9 cellular contexts compared by ENCODE assay signal in genomic region chr5:144189800-144190429, GRCh38. TPM values are rescaled to one million over a fixed set of nuclear protein-coding genes. Genes with fewer than 3 reads are reported as not detected.
DNase-seq lines count a peak whose midpoint lies in the region; ATAC-seq and TF ChIP-seq lines count a peak whose summit lies in the region.
"Had no signal": no experiment of that assay in that cellular context is flagged by ENCODE, and none has a peak within 500 bp of the region (broad histone marks: within the 10 kb centered on the region; RNA-seq: fewer than 3 reads in every experiment).

No MANE protein-coding gene starts in this region.

- DNase-seq in GM12865 (ENCODE audit: low read depth) (peak; percentile 85), SK-N-SH (peak; percentile 9), iPS-NIHi7 (ENCODE audit: extremely low spot score) (no peak), NCI-H446 (lab: John Stamatoyannopoulos, UW) (no peak)
- peak; percentile 79 for DNase-seq in activated naive CD4-positive, alpha-beta T cell treated with anti-CD3 and anti-CD28 coated beads, Interleukin-2, amount 10 ng/mL, durations not matched to agents 7 days and 5 days
- peak; percentile 37 to 86 (median 72) for DNase-seq in naive thymus-derived CD8-positive, alpha-beta T cell

- peaks cover 5 to 17% of the 10 kb centered on the region in 2 experiments; a peak in 3 of 4 replicates for H3K4me1 ChIP-seq in SK-N-SH (ENCODE audit: control insufficient read depth in 1 of 2, insufficient read depth in 2 of 2, low read depth in 1 of 2, low read length in 1 of 2)

- no peaks in the 10 kb centered on the region for H3K27me3 ChIP-seq in SK-N-SH (ENCODE audit: insufficient read depth)

- no peaks in the 10 kb centered on the region for H3K9me2 ChIP-seq in SK-N-SH

- WGBS in SK-N-SH (ENCODE audit: low lambda C conversion rate) = 12% methylated on average over 10 of the region's 10 CpGs

- ATAC-seq in HG02981 (IDR thresholded peaks at IDR 0.05; ENCODE audit: unreplicated experiment) (peak; percentile 26), GM18519 (IDR thresholded peaks at IDR 0.05; ENCODE audit: low FRiP score, unreplicated experiment) (no peak)
- peak; percentile 71 to 83 for ATAC-seq in naive thymus-derived CD8-positive, alpha-beta T cell

- no peak overlapping the region for H3K9ac ChIP-seq in SK-N-SH

- H3K27ac ChIP-seq in SK-N-SH (ENCODE audit: low read depth in 2 of 2, low read length in 1 of 2) = peak overlapping the region; percentile 44 to 62; a peak in 2 of 4 replicates

- CTCF ChIA-PET in SK-N-SH (lab: Yijun Ruan, JAX) = interaction anchor here (3.9 kb wide), 1 partner anchor 14 kb away, joined by 23 read pairs; no protein-coding TSS in a partner anchor
- CTCF ChIA-PET in activated naive CD4-positive, alpha-beta T cell treated with anti-CD3 and anti-CD28 coated beads, Interleukin-2, amount 10 ng/mL, durations not matched to agents 7 days and 5 days (lab: Charles Lee) = interaction anchor here (1.0 to 1.4 kb wide), 3 partner anchors 8 to 1187 kb away, joined by 3 read pairs; no protein-coding TSS in a partner anchor

- H3K27ac Mint-ChIP-seq in activated naive CD4-positive, alpha-beta T cell treated with anti-CD3 and anti-CD28 coated beads, Interleukin-2, amount 10 ng/mL, durations not matched to agents 7 days and 5 days = peak overlapping the region; percentile 92
- H3K27ac Mint-ChIP-seq in naive thymus-derived CD8-positive, alpha-beta T cell = peak overlapping the region in 8 of 10 donors; percentile 85 to 99 (median 94)

- H3F3A ChIP-seq in SK-N-SH (replicated peaks; ENCODE audit: insufficient read depth) = peaks cover 28% of the 10 kb centered on the region

- POLR2A ChIA-PET in SK-N-SH (lab: Yijun Ruan, JAX) = no interaction called here
- POLR2A ChIA-PET in naive thymus-derived CD8-positive, alpha-beta T cell (lab: Charles Lee) = interaction anchor here (0.7 to 5.3 kb wide), 3 partner anchors 20 to 1187 kb away, joined by 3 to 37 read pairs (median 34); partner anchors contain the start of genes KCTD16, NR3C1 and YIPF5

- H3K27me3 Mint-ChIP-seq in activated naive CD4-positive, alpha-beta T cell treated with anti-CD3 and anti-CD28 coated beads, Interleukin-2, amount 10 ng/mL, durations not matched to agents 7 days and 5 days = no peaks in the 10 kb centered on the region
- H3K27me3 Mint-ChIP-seq in naive thymus-derived CD8-positive, alpha-beta T cell = no peaks in the 10 kb centered on the region

- TF ChIP-seq EP300 in SK-N-SH (IDR thresholded peaks at IDR 0.05; ENCODE audit: borderline replicate concordance in 1 of 2, low read depth in 1 of 2, low read length in 1 of 2) = peak; percentile 48 to 70; a peak in 2 of 4 replicates

- H2AFZ ChIP-seq in SK-N-SH (ENCODE audit: low read depth) = no peak overlapping the region

- H3K36me3 Mint-ChIP-seq in activated naive CD4-positive, alpha-beta T cell treated with anti-CD3 and anti-CD28 coated beads, Interleukin-2, amount 10 ng/mL, durations not matched to agents 7 days and 5 days = no peaks in the 10 kb centered on the region
- no peaks in the 10 kb centered on the region for H3K36me3 Mint-ChIP-seq in naive thymus-derived CD8-positive, alpha-beta T cell

- H3K4me3 Mint-ChIP-seq in activated naive CD4-positive, alpha-beta T cell treated with anti-CD3 and anti-CD28 coated beads, Interleukin-2, amount 10 ng/mL, durations not matched to agents 7 days and 5 days = peak overlapping the region; percentile 49
- H3K4me3 Mint-ChIP-seq in naive thymus-derived CD8-positive, alpha-beta T cell = peak overlapping the region in 9 of 10 donors; percentile 38 to 84 (median 76)
- H3K4me3 Mint-ChIP-seq: neural crest cell had no signal

- no peak for TF ChIP-seq RAD21 in SK-N-SH (IDR thresholded peaks at IDR 0.05; ENCODE audit: low read length)

- H3K4me2 ChIP-seq in SK-N-SH = 0 out of 2 replicates have a peak overlapping the region, but pooled peaks have one; percentile 9

- no peaks in the 10 kb centered on the region for H3K9me3 Mint-ChIP-seq in activated naive CD4-positive, alpha-beta T cell treated with anti-CD3 and anti-CD28 coated beads, Interleukin-2, amount 10 ng/mL, durations not matched to agents 7 days and 5 days
- no peaks in the 10 kb centered on the region for H3K9me3 Mint-ChIP-seq in naive thymus-derived CD8-positive, alpha-beta T cell
- H3K9me3 Mint-ChIP-seq: neural crest cell had no signal

- no peaks in the 10 kb centered on the region for H4K20me1 ChIP-seq in SK-N-SH (ENCODE audit: insufficient read depth)

- no peak for TF ChIP-seq CTCF in GM12865 (IDR thresholded peaks at IDR 0.05; ENCODE audit: insufficient read depth, low read depth, low read length, missing control alignments)
- TF ChIP-seq CTCF in SK-N-SH (IDR thresholded peaks at IDR 0.05) = no peak

- H3K4me3 ChIP-seq in GM12865 (ENCODE audit: low read depth, low read length) = no peak overlapping the region; the same call in 1 of the 2 replicates
- H3K4me3 ChIP-seq in SK-N-SH (ENCODE audit: low read depth in 2 of 2, low read length in 1 of 2) = no peak overlapping the region

- no peaks in the 10 kb centered on the region for H3K79me2 ChIP-seq in SK-N-SH (ENCODE audit: insufficient read depth)

- H3K4me1 Mint-ChIP-seq in activated naive CD4-positive, alpha-beta T cell treated with anti-CD3 and anti-CD28 coated beads, Interleukin-2, amount 10 ng/mL, durations not matched to agents 7 days and 5 days = peaks cover 10% of the 10 kb centered on the region
- peaks cover 26 to 58% (median 51%) of the 10 kb centered on the region in 4 donors for H3K4me1 Mint-ChIP-seq in naive thymus-derived CD8-positive, alpha-beta T cell
- H3K4me1 Mint-ChIP-seq: neural crest cell had no signal

- H3K9me3 ChIP-seq in SK-N-SH = no peaks in the 10 kb centered on the region

- no peaks in the 10 kb centered on the region for H3K36me3 ChIP-seq in SK-N-SH (replicated peaks in 1 of 2; ENCODE audit: control insufficient read depth in 1 of 2, insufficient read depth in 2 of 2, low read length in 1 of 2)

TF ChIP-seq in SK-N-SH, 30 proteins besides CTCF, POLR2A, EP300 and RAD21 (continues in another document):
- TF ChIP-seq YY1 (IDR thresholded peaks at IDR 0.05; ENCODE audit: low read depth) = no peak
- TF ChIP-seq, protein P1, sequence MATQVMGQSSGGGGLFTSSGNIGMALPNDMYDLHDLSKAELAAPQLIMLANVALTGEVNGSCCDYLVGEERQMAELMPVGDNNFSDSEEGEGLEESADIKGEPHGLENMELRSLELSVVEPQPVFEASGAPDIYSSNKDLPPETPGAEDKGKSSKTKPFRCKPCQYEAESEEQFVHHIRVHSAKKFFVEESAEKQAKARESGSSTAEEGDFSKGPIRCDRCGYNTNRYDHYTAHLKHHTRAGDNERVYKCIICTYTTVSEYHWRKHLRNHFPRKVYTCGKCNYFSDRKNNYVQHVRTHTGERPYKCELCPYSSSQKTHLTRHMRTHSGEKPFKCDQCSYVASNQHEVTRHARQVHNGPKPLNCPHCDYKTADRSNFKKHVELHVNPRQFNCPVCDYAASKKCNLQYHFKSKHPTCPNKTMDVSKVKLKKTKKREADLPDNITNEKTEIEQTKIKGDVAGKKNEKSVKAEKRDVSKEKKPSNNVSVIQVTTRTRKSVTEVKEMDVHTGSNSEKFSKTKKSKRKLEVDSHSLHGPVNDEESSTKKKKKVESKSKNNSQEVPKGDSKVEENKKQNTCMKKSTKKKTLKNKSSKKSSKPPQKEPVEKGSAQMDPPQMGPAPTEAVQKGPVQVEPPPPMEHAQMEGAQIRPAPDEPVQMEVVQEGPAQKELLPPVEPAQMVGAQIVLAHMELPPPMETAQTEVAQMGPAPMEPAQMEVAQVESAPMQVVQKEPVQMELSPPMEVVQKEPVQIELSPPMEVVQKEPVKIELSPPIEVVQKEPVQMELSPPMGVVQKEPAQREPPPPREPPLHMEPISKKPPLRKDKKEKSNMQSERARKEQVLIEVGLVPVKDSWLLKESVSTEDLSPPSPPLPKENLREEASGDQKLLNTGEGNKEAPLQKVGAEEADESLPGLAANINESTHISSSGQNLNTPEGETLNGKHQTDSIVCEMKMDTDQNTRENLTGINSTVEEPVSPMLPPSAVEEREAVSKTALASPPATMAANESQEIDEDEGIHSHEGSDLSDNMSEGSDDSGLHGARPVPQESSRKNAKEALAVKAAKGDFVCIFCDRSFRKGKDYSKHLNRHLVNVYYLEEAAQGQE (IDR thresholded peaks at IDR 0.05; ENCODE audit: low read depth, low read length) = no peak
- TF ChIP-seq TEAD4 (IDR thresholded peaks at IDR 0.05; ENCODE audit: borderline replicate concordance, insufficient read depth) = peak; percentile 65; the same call in 1 of the 2 replicates
- TF ChIP-seq, protein P2, sequence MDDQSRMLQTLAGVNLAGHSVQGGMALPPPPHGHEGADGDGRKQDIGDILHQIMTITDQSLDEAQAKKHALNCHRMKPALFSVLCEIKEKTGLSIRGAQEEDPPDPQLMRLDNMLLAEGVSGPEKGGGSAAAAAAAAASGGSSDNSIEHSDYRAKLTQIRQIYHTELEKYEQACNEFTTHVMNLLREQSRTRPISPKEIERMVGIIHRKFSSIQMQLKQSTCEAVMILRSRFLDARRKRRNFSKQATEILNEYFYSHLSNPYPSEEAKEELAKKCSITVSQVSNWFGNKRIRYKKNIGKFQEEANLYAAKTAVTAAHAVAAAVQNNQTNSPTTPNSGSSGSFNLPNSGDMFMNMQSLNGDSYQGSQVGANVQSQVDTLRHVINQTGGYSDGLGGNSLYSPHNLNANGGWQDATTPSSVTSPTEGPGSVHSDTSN (IDR thresholded peaks at IDR 0.05) = peak; percentile 51
- peak; percentile 59; the same call in 1 of the 2 replicates for TF ChIP-seq FOSL2 (IDR thresholded peaks at IDR 0.05; ENCODE audit: borderline replicate concordance, low read depth)
- TF ChIP-seq USF2 (IDR thresholded peaks at IDR 0.05; ENCODE audit: borderline replicate concordance, low read depth, low read length) = no peak
- TF ChIP-seq POLR2AphosphoS5 (IDR thresholded peaks at IDR 0.05; ENCODE audit: low read depth, low read length) = 0 out of 2 replicates have a peak, but pooled peaks have one; percentile 45

RNA-seq across cellular contexts. Expression of gene KCTD16, which starts 19.2 kb away (rescaled TPM):
- 0.03 and 0.08 TPM in 2 replicates for polyA plus RNA-seq in SK-N-SH (2012; rRNA removed)
- polyA plus RNA-seq in SK-N-SH (2012; cell fraction: cytosol; rRNA removed) = 0.05 and 0.08 TPM in 2 replicates
- polyA plus RNA-seq in SK-N-SH (2012; cell fraction: nucleus; rRNA removed) = 0.06 and 0.11 TPM in 2 replicates
- total RNA-seq in naive thymus-derived CD8-positive, alpha-beta T cell = under 1 TPM; 0.13 to 0.27 TPM
- not detected for polyA plus RNA-seq in naive thymus-derived CD8-positive, alpha-beta T cell

RNA-seq across cellular contexts. Expression of gene YIPF5, which starts 19.5 kb away (rescaled TPM):
- 36.2 and 61.1 TPM in 2 replicates for polyA plus RNA-seq in SK-N-SH (2012; rRNA removed)
- 40.3 and 50.0 TPM in 2 replicates for polyA plus RNA-seq in SK-N-SH (2012; cell fraction: cytosol; rRNA removed)
- polyA plus RNA-seq in SK-N-SH (2012; cell fraction: nucleus; rRNA removed) = 14.7 and 32.1 TPM in 2 replicates
- total RNA-seq in naive thymus-derived CD8-positive, alpha-beta T cell = 10 to 100 TPM; 37.1 to 39.3 TPM
- 10 to 100 TPM; 53.4 to 62.2 (median 55.5) TPM for polyA plus RNA-seq in naive thymus-derived CD8-positive, alpha-beta T cell

Comparison
In these comparisons a context has a peak if more than half of its experiments do, and no peak if none do; other contexts are left out.
1. DNase-seq: peak in GM12865 (single experiment), SK-N-SH (single experiment), activated naive CD4-positive, alpha-beta T cell treated with anti-CD3 and anti-CD28 coated beads, Interleukin-2, amount 10 ng/mL, durations not matched to agents 7 days and 5 days (single experiment) and naive thymus-derived CD8-positive, alpha-beta T cell (10 of 10); none in iPS-NIHi7 (single experiment) and NCI-H446 (0 of 2).